In the genomic region with DNA sequence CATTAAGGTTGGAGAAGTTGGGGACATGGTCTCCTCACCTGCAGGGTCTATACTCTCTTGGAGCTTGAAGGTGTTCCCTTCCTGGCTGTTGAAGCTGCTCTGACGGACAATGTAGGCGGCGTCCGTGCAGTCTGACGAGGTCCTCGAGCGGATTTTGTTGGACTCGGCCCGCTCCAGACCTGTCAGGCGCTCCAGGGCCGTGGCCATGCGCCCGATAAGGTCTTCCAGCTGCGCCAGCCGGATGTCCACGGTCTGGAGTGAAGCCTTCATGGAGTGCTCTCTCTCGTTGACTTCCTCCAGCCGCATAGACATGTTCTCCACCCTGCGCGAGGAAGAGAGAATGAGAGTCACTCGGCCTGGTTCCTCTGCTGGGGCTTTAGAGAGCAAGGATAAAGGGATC, we compare ENCODE assay signal across 11 cellular contexts.
"Had no signal": no experiment of that assay in that cellular context is flagged by ENCODE, and none has a peak within 500 bp of the region (broad histone marks: within the 10 kb centered on the region; RNA-seq: fewer than 3 reads in every experiment).

No MANE protein-coding gene starts in this region.

- H3K27ac ChIP-seq: GM23248 had no signal

- FAIRE-seq: H1, H54 had no signal

- H3K4me3 ChIP-seq: GM23248, GM23338, HAP-1 had no signal

- ATAC-seq: GM23338, HCT116 had no signal

- H3K36me3 ChIP-seq: HAP-1 had no signal

- H3K9me3 ChIP-seq: HAP-1 had no signal

- H2AFZ ChIP-seq: GM23248, GM23338 had no signal

- H3K4me2 ChIP-seq: GM23338 had no signal

- H3K9ac ChIP-seq: GM23248 had no signal

- DNase-seq: GM23248, GOT3, H7, H9, HCEC 1CT, HFFc6 had no signal
